In genomic region chr14:62126885-62127478, GRCh38 we compare ENCODE assay signal across 1 cellular context.
TF ChIP-seq lines count a peak whose summit lies in the region.

No MANE protein-coding gene starts in this region.

TF ChIP-seq in GM23338, 12 proteins besides CTCF, POLR2A, EP300 and RAD21 (continued from another document):
- no peak for TF ChIP-seq ZNF462 (CRISPR knock-in tag; IDR thresholded peaks at IDR 0.05)
